In genomic region chr6:41621367-41621766, GRCh38 we compare ENCODE assay signal across 27 cellular contexts. TPM values are rescaled to one million over a fixed set of nuclear protein-coding genes. Genes with fewer than 3 reads are reported as not detected.
"Had no signal": no experiment of that assay in that cellular context is flagged by ENCODE, and none has a peak within 500 bp of the region (broad histone marks: within the 10 kb centered on the region; RNA-seq: fewer than 3 reads in every experiment).

No MANE protein-coding gene starts in this region.

- H3K9me3 ChIP-seq: pancreas, prostate gland, suprapubic skin, upper lobe of right lung had no signal

- H3K27me3 ChIP-seq: hepatocyte, neural progenitor cell, pancreas, suprapubic skin, upper lobe of right lung had no signal

- H3K9ac ChIP-seq: neural progenitor cell had no signal

- H3K27ac Mint-ChIP-seq: mesothelial cell of epicardium; natural killer cell; stimulated activated naive B cell treated with anti-CD40 and anti-IgM and Interleukin-4, amounts not matched to agents 10 μg/mL and 1 μg/mL and 100 μg/mL, for 72 hours; stimulated activated naive CD8-positive, alpha-beta T cell treated with anti-CD3 and anti-CD28 coated beads, Interleukin-15, Interleukin-2, amounts not matched to agents 100 ng/mL and 50 ng/mL, for 24 hours had no signal

- H3K4me3 Mint-ChIP-seq: mesothelial cell of epicardium; natural killer cell; nephron progenitor cell; neural progenitor cell; stimulated activated naive B cell treated with anti-CD40 and anti-IgM and Interleukin-4, amounts not matched to agents 10 μg/mL and 1 μg/mL and 100 μg/mL, for 72 hours; stimulated activated naive CD8-positive, alpha-beta T cell treated with anti-CD3 and anti-CD28 coated beads, Interleukin-15, Interleukin-2, amounts not matched to agents 100 ng/mL and 50 ng/mL, for 24 hours had no signal

- H3K4me2 ChIP-seq: hepatocyte, neural progenitor cell had no signal

- H3K4me3 ChIP-seq: hepatocyte, left ventricle myocardium inferior, lung, neural progenitor cell, pancreas, prostate gland, skin epidermis, suprapubic skin, thoracic aorta, tibial artery, upper lobe of right lung had no signal

- DNase-seq: left ventricle myocardium inferior; mesendoderm; naive B cell; natural killer cell; nephron progenitor cell; nucleus accumbens; pancreas; retina; right cardiac atrium; stimulated activated CD4-positive, alpha-beta T cell treated with anti-CD3 and anti-CD28 coated beads, Interleukin-12 subunit alpha, Interleukin-12 subunit beta, amount 100 ng/mL, for 4 hours; stimulated activated CD4-positive, alpha-beta T cell treated with anti-CD3 and anti-CD28 coated beads, Interleukin-15, amount 100 ng/mL, for 24 hours; stimulated activated CD4-positive, alpha-beta T cell treated with anti-CD3 and anti-CD28 coated beads, Interleukin-2, amount 100 ng/mL, for 24 hours; stimulated activated CD4-positive, alpha-beta T cell treated with anti-CD3 and anti-CD28 coated beads, Interleukin-4, amount 100 ng/mL, for 1 hour; stimulated activated naive B cell treated with anti-CD40 and anti-IgM and Interleukin-4, amounts not matched to agents 10 μg/mL and 1 μg/mL and 100 μg/mL, for 72 hours; trophoblast cell had no signal

- H2AFZ ChIP-seq: hepatocyte, neural progenitor cell had no signal

- H3K36me3 Mint-ChIP-seq: natural killer cell, neural progenitor cell had no signal

- H3K4me1 ChIP-seq: pancreas, prostate gland, tibial artery, upper lobe of right lung had no signal

- H3K36me3 ChIP-seq: left ventricle myocardium inferior, neural progenitor cell, pancreas, prostate gland, suprapubic skin, thoracic aorta, tibial artery, upper lobe of right lung had no signal

- H3K27ac ChIP-seq: left ventricle myocardium inferior, neural progenitor cell, pancreas, prostate gland, skin epidermis, suprapubic skin, thoracic aorta, tibial artery, upper lobe of right lung had no signal

RNA-seq across cellular contexts. Expression of gene MDFI, which starts 16.9 kb away (rescaled TPM):
- total RNA-seq: mononuclear cell, natural killer cell had no signal
